ENCODE assay signal across 23 cellular contexts in genomic region chr14:39181026-39181692, GRCh38. TPM values are rescaled to one million over a fixed set of nuclear protein-coding genes. Genes with fewer than 3 reads are reported as not detected.
DNase-seq lines count a peak whose midpoint lies in the region; ATAC-seq and TF ChIP-seq lines count a peak whose summit lies in the region.
"Had no signal": no experiment of that assay in that cellular context is flagged by ENCODE, and none has a peak within 500 bp of the region (broad histone marks: within the 10 kb centered on the region; RNA-seq: fewer than 3 reads in every experiment).

No MANE protein-coding gene starts in this region.

- intact Hi-C loops in esophagus squamous epithelium (cut with DNase I) = no loop called here

- peaks cover 67% of the 10 kb centered on the region for H3K79me2 ChIP-seq in GM23248 (ENCODE audit: insufficient read depth)

- peak; percentile 20 for DNase-seq in DMS 273 (lab: John Stamatoyannopoulos, UW; ENCODE audit: unreplicated experiment)
- DNase-seq in DMS 273 treated with DMSO at 0.1 percent for 48 hours (lab: John Stamatoyannopoulos, UW) = no peak
- peak; percentile 19 for DNase-seq in GM23248
- DNase-seq in esophagus squamous epithelium (lab: John Stamatoyannopoulos, UW) = no peak
- no peak for DNase-seq in NCI-H345 (lab: John Stamatoyannopoulos, UW)
- DNase-seq: 8988T; activated B cell treated with CpG ODN at 0.5 μM for 24 hours; brain microvascular endothelial cell; gastrocnemius medialis; kidney glomerular epithelial cell; natural killer cell; NCI-H1417 treated with DMSO at 0.1 percent for 48 hours; NCI-H748 treated with DMSO at 0.1 percent for 48 hours; Peyer's patch; stimulated activated CD4-positive, alpha-beta T cell treated with anti-CD3 and anti-CD28 coated beads, Interleukin-2, amount 100 ng/mL, for 48 hours; T-helper 2 cell had no signal

- H3K9ac ChIP-seq in GM23248 = no peak overlapping the region
- H3K9ac ChIP-seq: BLaER1 had no signal

- peaks cover 90% of the 10 kb centered on the region for H3F3A ChIP-seq in GM23248 (ENCODE audit: insufficient read depth)

- no peak for TF ChIP-seq POLR2A in esophagus squamous epithelium (IDR thresholded peaks at IDR 0.05)

- H3K27ac ChIP-seq in GM23248 = peak overlapping the region; percentile 0; the same call in 1 of the 2 replicates
- peak overlapping the region; percentile 68 for H3K27ac ChIP-seq in VCaP
- peak overlapping the region in 3 of 4 donors; percentile 24 to 44 (median 35) for H3K27ac ChIP-seq in esophagus squamous epithelium
- H3K27ac ChIP-seq: BLaER1, brain microvascular endothelial cell, gastrocnemius medialis, Peyer's patch, prostate gland had no signal

- no peak for TF ChIP-seq CTCF in VCaP (conservative IDR thresholded peaks at IDR 0.05)
- TF ChIP-seq CTCF in esophagus squamous epithelium (IDR thresholded peaks at IDR 0.05) = no peak

- H3K36me3 ChIP-seq in GM23248 (ENCODE audit: low read depth) (peaks cover 96% of the 10 kb centered on the region), esophagus squamous epithelium (peaks cover 20 to 89% (median 46%) of the 10 kb centered on the region in 3 donors)

- ATAC-seq in HG03280 (IDR thresholded peaks at IDR 0.05; ENCODE audit: unreplicated experiment) (no peak), HG02642 (IDR thresholded peaks at IDR 0.05; ENCODE audit: poor library complexity, unreplicated experiment) (no peak)
- ATAC-seq: activated T-helper 17 cell treated with anti-CD3 and anti-CD28 coated beads, Interleukin-2, amount 50 U/mL, for 72 hours; gastrocnemius medialis had no signal

- peaks cover 8% of the 10 kb centered on the region; the same call in 1 of the 2 replicates for H4K20me1 ChIP-seq in GM23248 (ENCODE audit: insufficient read depth)

- H3K4me1 ChIP-seq in GM23248 (ENCODE audit: insufficient read depth) = peaks cover 9% of the 10 kb centered on the region
- H3K4me1 ChIP-seq in esophagus squamous epithelium = peaks cover 9 to 47% (median 15%) of the 10 kb centered on the region in 3 donors
- H3K4me1 ChIP-seq: prostate gland had no signal

- H2AFZ ChIP-seq in GM23248 = no peak overlapping the region

- in situ Hi-C loops in GM23248 (cut with MboI) = no loop called here

- 85 to 89% methylated on average over 7 of the region's 7 CpGs for WGBS in GM23248 (ENCODE audit: low coverage in 1 of 2, low lambda C conversion rate in 2 of 2, missing lambda C conversion rate in 2 of 2), 2 experiments
- 89 to 94% methylated on average over 6 to 7 of the region's 7 CpGs for WGBS in esophagus squamous epithelium, 2 donors

- H3K4me2 ChIP-seq in GM23248 (ENCODE audit: unreplicated experiment) = no peak overlapping the region
- H3K4me2 ChIP-seq: BLaER1 had no signal

- no peaks in the 10 kb centered on the region for H3K9me3 ChIP-seq in GM23248 (ENCODE audit: low read depth)
- no peaks in the 10 kb centered on the region for H3K9me3 ChIP-seq in esophagus squamous epithelium
- H3K9me3 ChIP-seq: BLaER1, gastrocnemius medialis, Peyer's patch, prostate gland had no signal

- H3K9me2 ChIP-seq in GM23248 (ENCODE audit: insufficient read depth) = no peaks in the 10 kb centered on the region

- H3K27me3 ChIP-seq in GM23248 (replicated peaks; ENCODE audit: insufficient read depth) (no peaks in the 10 kb centered on the region), esophagus squamous epithelium (no peaks in the 10 kb centered on the region)
- H3K27me3 ChIP-seq: BLaER1, brain microvascular endothelial cell, gastrocnemius medialis, Peyer's patch had no signal

- no peak overlapping the region for H3K4me3 ChIP-seq in GM23248
- no peak overlapping the region for H3K4me3 ChIP-seq in esophagus squamous epithelium
- H3K4me3 ChIP-seq: BLaER1, gastrocnemius medialis, Peyer's patch, prostate gland, skin epidermis had no signal

RNA-seq across cellular contexts. Expression of gene PNN, which starts 6.1 kb away (rescaled TPM):
- 15.3 and 21.8 TPM in 2 replicates for total RNA-seq in GM23248 (2014; rRNA removed; shearing (Covaris generic))
- polyA plus RNA-seq in GM23248 (2016; fragmentation: Nextera tagmentation; extraction: Ambion mirVana) = 32.3 and 39.7 TPM in 2 replicates
- total RNA-seq in esophagus squamous epithelium = 10 to 100 TPM; 16.7 to 43.9 (median 24.8) TPM

RNA-seq across cellular contexts. Expression of gene TRAPPC6B, which starts 11.0 kb away (rescaled TPM):
- total RNA-seq in GM23248 (2014; rRNA removed; shearing (Covaris generic)) = 28.3 and 32.0 TPM in 2 replicates
- 25.6 and 26.4 TPM in 2 replicates for polyA plus RNA-seq in GM23248 (2016; fragmentation: Nextera tagmentation; extraction: Ambion mirVana)
- 10 to 100 TPM; 16.6 to 24.2 (median 23.6) TPM for total RNA-seq in esophagus squamous epithelium

RNA-seq across cellular contexts. Expression of gene MIA2, which starts 52.6 kb away (rescaled TPM):
- total RNA-seq in GM23248 (2014; rRNA removed; shearing (Covaris generic)) = 12.3 and 16.2 TPM in 2 replicates
- polyA plus RNA-seq in GM23248 (2016; fragmentation: Nextera tagmentation; extraction: Ambion mirVana) = 21.4 and 21.5 TPM in 2 replicates
- total RNA-seq in esophagus squamous epithelium = 10 to 100 TPM; 33.3 to 50.7 (median 38.7) TPM

Comparison
In these comparisons a context has a peak if more than half of its experiments do, and no peak if none do; other contexts are left out.
1. DNase-seq: peak in DMS 273 (single experiment) and GM23248 (single experiment); none in DMS 273 treated with DMSO at 0.1 percent for 48 hours (single experiment), esophagus squamous epithelium (single experiment) and NCI-H345 (single experiment).
2. H3K27ac ChIP-seq: peak in every context shown above with its lines; median percentile 68 in VCaP; 35 in esophagus squamous epithelium; 0 in GM23248.